Comparison of ENCODE assay signal across 25 cellular contexts in genomic region chr11:70351646-70352045, GRCh38. TPM values are rescaled to one million over a fixed set of nuclear protein-coding genes. Genes with fewer than 3 reads are reported as not detected.
DNase-seq lines count a peak whose midpoint lies in the region; ATAC-seq, FAIRE-seq and TF ChIP-seq lines count a peak whose summit lies in the region.
"Had no signal": no experiment of that assay in that cellular context is flagged by ENCODE, and none has a peak within 500 bp of the region (broad histone marks: within the 10 kb centered on the region; RNA-seq: fewer than 3 reads in every experiment).

No MANE protein-coding gene starts in this region.

- WGBS in liver = 83% methylated on average over 3 of the region's 3 CpGs
- 96% methylated on average over 3 of the region's 3 CpGs for WGBS in HepG2 (ENCODE audit: low lambda C conversion rate)
- WGBS in adrenal gland, 4 donors = 40 to 49% (median 43%) methylated on average over 3 of the region's 3 CpGs

- intact Hi-C loops in HepG2 (cut with micrococcal nuclease; ENCODE audit: unreplicated experiment) = no loop called here
- intact Hi-C loops in adrenal gland (cut with DNase I) = no loop called here

- no peak for FAIRE-seq in HepG2 (lab: Jason Lieb, UNC)

- H3K36me3 ChIP-seq in liver (ENCODE audit: control insufficient read depth in 4 of 4, insufficient read depth in 3 of 4, low read depth in 1 of 4, low read length in 3 of 4) = peaks cover 21 to 56% (median 44%) of the 10 kb centered on the region in 4 donors
- H3K36me3 ChIP-seq in HepG2 (replicated peaks in 1 of 2; ENCODE audit: control insufficient read depth in 1 of 2, insufficient read depth in 2 of 2, low read length in 2 of 2) = peaks cover 26 to 64% of the 10 kb centered on the region in 2 experiments; a peak in 4 of 5 replicates
- H3K36me3 ChIP-seq in adrenal gland (replicated peaks in 1 of 2) = peaks cover 0 to 51% of the 10 kb centered on the region in 2 donors

- no peak for DNase-seq in HepG2 (ENCODE audit: low spot score)
- peak in 6 of 7 donors; percentile 31 to 68 (median 46) for DNase-seq in adrenal gland
- no peak for DNase-seq in immature natural killer cell
- no peak for DNase-seq in DMS53 treated with DMSO at 0.1 percent for 48 hours (lab: John Stamatoyannopoulos, UW; ENCODE audit: unreplicated experiment)
- no peak for DNase-seq in middle frontal gyrus (ENCODE audit: extremely low spot score, low spot score)
- no peak for DNase-seq in activated naive CD8-positive, alpha-beta T cell treated with anti-CD3 and anti-CD28 coated beads, Interleukin-2, amount 50 U/mL, for 24 hours
- DNase-seq in GM13977 (ENCODE audit: low spot score) = no peak
- DNase-seq: 8988T, ACHN, Calu3, DMS153, GOT3, HFFc6, IMR-90, MM.1S, NCI-H1694, NCI-H2029 treated with DMSO at 0.1 percent for 48 hours, NCI-H2227 treated with DMSO at 0.1 percent for 48 hours, NCI-H526 treated with DMSO at 0.1 percent for 48 hours, SHP77 had no signal

- no peak overlapping the region for H2AFZ ChIP-seq in HepG2 (ENCODE audit: low read length)

- no peak for TF ChIP-seq EP300 in HepG2 (IDR thresholded peaks at IDR 0.05; ENCODE audit: low read depth in 2 of 2, low read length in 2 of 2)
- no peak for TF ChIP-seq EP300 in HepG2 (CRISPR knock-in tag; IDR thresholded peaks at IDR 0.05; ENCODE audit: borderline replicate concordance)

- BruUV-seq in HepG2 (replicated peaks; lab: Mats Ljungman, UMichigan) = no TSS peak

- no peak overlapping the region for H3K9ac ChIP-seq in liver (ENCODE audit: low read depth in 1 of 2, low read length in 2 of 2)
- no peak overlapping the region for H3K9ac ChIP-seq in HepG2 (ENCODE audit: insufficient read depth, low read depth, low read length)
- H3K9ac ChIP-seq: KMS-11 had no signal

- H3K9me3 Mint-ChIP-seq in immature natural killer cell = peaks cover 0 to 1% (median 0%) of the 10 kb centered on the region in 6 donors
- no peaks in the 10 kb centered on the region for H3K9me3 Mint-ChIP-seq in activated naive CD8-positive, alpha-beta T cell treated with anti-CD3 and anti-CD28 coated beads, Interleukin-2, amount 50 U/mL, for 24 hours
- H3K9me3 Mint-ChIP-seq: HFFc6 had no signal

- ATAC-seq in HepG2 = no peak
- no peak for ATAC-seq in activated naive CD8-positive, alpha-beta T cell treated with anti-CD3 and anti-CD28 coated beads, Interleukin-2, amount 50 U/mL, for 24 hours
- ATAC-seq: Panc1 had no signal

- peaks cover 37 to 62% (median 41%) of the 10 kb centered on the region in 3 donors for H3K36me3 Mint-ChIP-seq in immature natural killer cell
- H3K36me3 Mint-ChIP-seq in activated naive CD8-positive, alpha-beta T cell treated with anti-CD3 and anti-CD28 coated beads, Interleukin-2, amount 50 U/mL, for 24 hours (ENCODE audit: low read depth) = peaks cover 45% of the 10 kb centered on the region

- peaks cover 36 to 40% of the 10 kb centered on the region in 2 donors for H3K4me1 Mint-ChIP-seq in immature natural killer cell
- no peaks in the 10 kb centered on the region for H3K4me1 Mint-ChIP-seq in activated naive CD8-positive, alpha-beta T cell treated with anti-CD3 and anti-CD28 coated beads, Interleukin-2, amount 50 U/mL, for 24 hours

- TF ChIP-seq POLR2A in HepG2 (IDR thresholded peaks at IDR 0.05; ENCODE audit: insufficient read depth in 1 of 2, low read depth in 2 of 2, low read length in 2 of 2) = no peak
- no peak for TF ChIP-seq POLR2A in adrenal gland (IDR thresholded peaks at IDR 0.05)

- peak overlapping the region; percentile 55 to 92 (median 72) for H3K27ac Mint-ChIP-seq in immature natural killer cell
- no peak overlapping the region for H3K27ac Mint-ChIP-seq in activated naive CD8-positive, alpha-beta T cell treated with anti-CD3 and anti-CD28 coated beads, Interleukin-2, amount 50 U/mL, for 24 hours
- H3K27ac Mint-ChIP-seq: HFFc6 had no signal

- TF ChIP-seq RAD21 in liver (IDR thresholded peaks at IDR 0.05) = no peak
- no peak for TF ChIP-seq RAD21 in HepG2 (CRISPR knock-in tag; IDR thresholded peaks at IDR 0.05)

- no peaks in the 10 kb centered on the region for H3K79me2 ChIP-seq in HepG2 (ENCODE audit: insufficient read depth, low read length)

- H3K4me3 ChIP-seq in liver (ENCODE audit: low read depth in 1 of 3, low read length in 3 of 3) (no peak overlapping the region), HepG2 (replicated peaks in 1 of 3; ENCODE audit: insufficient read depth in 1 of 3, low read depth in 2 of 3, low read length in 3 of 3) (no peak overlapping the region), adrenal gland (no peak overlapping the region)
- H3K4me3 ChIP-seq: HAP-1 had no signal

- H3K4me2 ChIP-seq in HepG2 (ENCODE audit: low read depth, low read length) = no peak overlapping the region
- H3K4me2 ChIP-seq: KMS-11 had no signal

- H3K27me3 Mint-ChIP-seq in immature natural killer cell (ENCODE audit: low read depth in 3 of 3) = peaks cover 0 to 4% (median 2%) of the 10 kb centered on the region in 3 donors
- no peaks in the 10 kb centered on the region for H3K27me3 Mint-ChIP-seq in activated naive CD8-positive, alpha-beta T cell treated with anti-CD3 and anti-CD28 coated beads, Interleukin-2, amount 50 U/mL, for 24 hours

- peak overlapping the region; percentile 44 to 87 (median 66) for H3K4me3 Mint-ChIP-seq in immature natural killer cell
- H3K4me3 Mint-ChIP-seq in activated naive CD8-positive, alpha-beta T cell treated with anti-CD3 and anti-CD28 coated beads, Interleukin-2, amount 50 U/mL, for 24 hours = no peak overlapping the region
- H3K4me3 Mint-ChIP-seq: HFFc6 had no signal

- POLR2A ChIA-PET in HepG2 (lab: Yijun Ruan, JAX) = no interaction called here

- H3K27me3 ChIP-seq in liver (ENCODE audit: control insufficient read depth in 4 of 4, insufficient read depth in 4 of 4, low read length in 3 of 4) (no peaks in the 10 kb centered on the region), HepG2 (ENCODE audit: control insufficient read depth in 1 of 2, insufficient read depth in 2 of 2, low read length in 2 of 2) (no peaks in the 10 kb centered on the region), adrenal gland (no peaks in the 10 kb centered on the region)

- no peaks in the 10 kb centered on the region for H3K4me1 ChIP-seq in liver (ENCODE audit: control insufficient read depth in 4 of 4, insufficient read depth in 4 of 4, low read length in 3 of 4)
- H3K4me1 ChIP-seq in HepG2 (ENCODE audit: insufficient read depth, low read length) = no peaks in the 10 kb centered on the region
- H3K4me1 ChIP-seq in adrenal gland (replicated peaks in 1 of 2) = peaks cover 6 to 9% of the 10 kb centered on the region in 2 donors
- H3K4me1 ChIP-seq: HAP-1 had no signal

- TF ChIP-seq CTCF in liver (IDR thresholded peaks at IDR 0.05; ENCODE audit: low read depth, low read length, missing input control) (no peak), HepG2 (CRISPR knock-in tag; IDR thresholded peaks at IDR 0.05) (no peak), adrenal gland (IDR thresholded peaks at IDR 0.05) (no peak), GM13977 (IDR thresholded peaks at IDR 0.05; ENCODE audit: extremely low read depth, insufficient read depth, missing control alignments) (no peak)

- no peaks in the 10 kb centered on the region for H4K20me1 ChIP-seq in HepG2 (ENCODE audit: insufficient read depth, low read length)

- CTCF ChIA-PET in HepG2 (lab: Yijun Ruan, JAX; ENCODE audit: low intra/inter-chr PET ratio, low total read pairs) = no interaction called here

- no peak overlapping the region for H3K27ac ChIP-seq in liver (ENCODE audit: low read depth in 1 of 2, low read length in 2 of 2)
- H3K27ac ChIP-seq in HepG2 (ENCODE audit: extremely low read length, insufficient read depth, low read length) = no peak overlapping the region
- H3K27ac ChIP-seq in adrenal gland = peak overlapping the region in 1 of 5 donors; percentile 36
- H3K27ac ChIP-seq: KMS-11, RWPE1 had no signal

- H3K9me3 ChIP-seq in liver (ENCODE audit: control insufficient read depth in 4 of 4, low read length in 3 of 4) = no peaks in the 10 kb centered on the region
- H3K9me3 ChIP-seq in HepG2 (ENCODE audit: low read length) = no peaks in the 10 kb centered on the region
- no peaks in the 10 kb centered on the region for H3K9me3 ChIP-seq in adrenal gland (replicated peaks in 1 of 3)
- H3K9me3 ChIP-seq: HAP-1 had no signal

- in situ Hi-C loops in HepG2 (cut with HindIII; ENCODE audit: extremely low pct_ligation_motif_present, low pct_unique_long_range_greater_than_20kb) = no loop called here
- in situ Hi-C loops in GM13977 (cut with MboI; ENCODE audit: low pct_unique_long_range_greater_than_20kb, low sequenced_read_pairs, unreplicated experiment) = no loop called here

TF ChIP-seq in HepG2, 621 proteins besides CTCF, POLR2A, EP300 and RAD21 (continues in another document):
- TF ChIP-seq YEATS2 (CRISPR knock-in tag; IDR thresholded peaks at IDR 0.05; ENCODE audit: borderline replicate concordance) = no peak
- TF ChIP-seq ZNF282 (IDR thresholded peaks at IDR 0.05; ENCODE audit: partially characterized antibody) = no peak
- no peak for TF ChIP-seq KLF15 (CRISPR knock-in tag; IDR thresholded peaks at IDR 0.05; ENCODE audit: borderline replicate concordance)

RNA-seq across cellular contexts. Expression of gene CTTN, which starts 46.7 kb away (rescaled TPM):
- total RNA-seq in liver (100 to 1,000 TPM in 1 of 2 donors, 10 to 100 TPM in 1; 39.1 to 136 TPM), HepG2 (2016; rRNA removed; fragmentation: Illumina TruSeq; extraction: Trizol) (83.4 and 114 TPM in 2 replicates), adrenal gland (100 to 1,000 TPM; 190 to 419 (median 311) TPM)
- polyA plus RNA-seq in liver (10 to 100 TPM; 38.7 to 51.6 TPM), HepG2 (2011; rRNA removed) (84.4 and 113 TPM in 2 replicates), adrenal gland (100 to 1,000 TPM; 157 to 333 (median 254) TPM), immature natural killer cell (under 1 TPM in 2 of 3 donors, not detected in 1; 0.53 to 0.67 TPM)
- 24.8 and 25.9 TPM in 2 replicates for total RNA-seq in HepG2 (2016; cell fraction: cytosol; rRNA removed; fragmentation: Illumina TruSeq; extraction: Trizol; ENCODE audit: low read depth)
- 73.1 and 116 TPM in 2 replicates for total RNA-seq in HepG2 (2016; cell fraction: insoluble cytoplasmic fraction; rRNA removed; fragmentation: Illumina TruSeq; extraction: Trizol)
- 32.0 and 33.7 TPM in 2 replicates for total RNA-seq in HepG2 (2016; cell fraction: membrane; rRNA removed; fragmentation: Illumina TruSeq; extraction: Trizol)
- total RNA-seq in HepG2 (2016; cell fraction: nucleus; rRNA removed; fragmentation: Illumina TruSeq; extraction: Trizol) = 137 and 150 TPM in 2 replicates
- polyA plus RNA-seq in HepG2 (2011; cell fraction: cytosol; rRNA removed) = 33.9 and 36.5 TPM in 2 replicates
- polyA plus RNA-seq in HepG2 (2011; cell fraction: nucleus; rRNA removed) = 750 and 779 TPM in 2 replicates
- 108 and 143 TPM in 2 replicates for polyA plus RNA-seq in HepG2 (2012)
- 12.3 and 19.6 TPM in 2 replicates for polyA plus RNA-seq in HepG2 (2016; cell fraction: cytosol; fragmentation: Illumina TruSeq; extraction: Trizol; ENCODE audit: low read depth)
- 66.5 and 76.4 TPM in 2 replicates for polyA plus RNA-seq in HepG2 (2016; cell fraction: insoluble cytoplasmic fraction; fragmentation: Illumina TruSeq; extraction: Trizol; ENCODE audit: low read depth)
- 13.0 and 13.5 TPM in 2 replicates for polyA plus RNA-seq in HepG2 (2016; cell fraction: membrane; fragmentation: Illumina TruSeq; extraction: Trizol; ENCODE audit: low read depth)
- polyA plus RNA-seq in HepG2 (2016; cell fraction: nucleus; fragmentation: Illumina TruSeq; extraction: Trizol; ENCODE audit: insufficient read depth, low read depth) = 282 and 310 TPM in 2 replicates
- 87.3 and 152 TPM in 2 replicates for polyA minus RNA-seq in HepG2 (2011; rRNA and poly(A)+ RNA removed; ENCODE audit: low replicate concordance)
- 29.2 and 32.4 TPM in 2 replicates for polyA minus RNA-seq in HepG2 (2011; cell fraction: cytosol; rRNA and poly(A)+ RNA removed)
- 286 and 330 TPM in 2 replicates for polyA minus RNA-seq in HepG2 (2011; cell fraction: nucleus; rRNA and poly(A)+ RNA removed)

Comparison
In these comparisons a context has a peak if more than half of its experiments do, and no peak if none do; other contexts are left out.
1. DNase-seq: peak in adrenal gland (6 of 7); none in HepG2 (single experiment), immature natural killer cell (0 of 3), DMS53 treated with DMSO at 0.1 percent for 48 hours (single experiment), middle frontal gyrus (single experiment), activated naive CD8-positive, alpha-beta T cell treated with anti-CD3 and anti-CD28 coated beads, Interleukin-2, amount 50 U/mL, for 24 hours (single experiment) and GM13977 (single experiment).
2. RNA of gene CTTN, which starts 46.7 kb away (polyA plus RNA-seq): 157 to 333 TPM in adrenal gland, 12.3 to 779 TPM in HepG2 and 38.7 to 51.6 TPM in liver; 0.53 to 0.67 TPM in immature natural killer cell; every median in the first group is over 4 times any median in the second.